ENCODE assay signal across 8 cellular contexts in genomic region chr2:63587814-63588384, GRCh38. TPM values are rescaled to one million over a fixed set of nuclear protein-coding genes. Genes with fewer than 3 reads are reported as not detected.
DNase-seq lines count a peak whose midpoint lies in the region; ATAC-seq and TF ChIP-seq lines count a peak whose summit lies in the region.

No MANE protein-coding gene starts in this region.

- H3K9me3 ChIP-seq in duodenal mucosa (ENCODE audit: control insufficient read depth in 1 of 2, low read length in 2 of 2), result no peaks in the 10 kb centered on the region

- ATAC-seq in GM18909 (IDR thresholded peaks at IDR 0.05; ENCODE audit: poor library complexity, unreplicated experiment) (peak; percentile 0), natural killer cell (no peak), GM21786 (IDR thresholded peaks at IDR 0.05; ENCODE audit: unreplicated experiment) (no peak)

- peaks cover 22 to 23% of the 10 kb centered on the region in 2 donors for H3K4me1 ChIP-seq in duodenal mucosa (ENCODE audit: control insufficient read depth in 1 of 2, insufficient read depth in 2 of 2, low read length in 2 of 2)

- no peak for TF ChIP-seq CTCF in natural killer cell (IDR thresholded peaks at IDR 0.05)

- peak overlapping the region; percentile 98 to 99 for H3K27ac Mint-ChIP-seq in natural killer cell

- DNase-seq in M059J (ENCODE audit: low read depth) (peak; percentile 33), natural killer cell (no peak), HuH-7 (ENCODE audit: low spot score) (no peak), islet precursor cell (no peak), AG20443 (ENCODE audit: low spot score) (no peak)

- H3K27ac ChIP-seq in duodenal mucosa (ENCODE audit: low read depth, low read length), result no peak overlapping the region

- peaks cover 0 to 3% of the 10 kb centered on the region in 2 donors for H3K36me3 ChIP-seq in duodenal mucosa (ENCODE audit: control insufficient read depth in 1 of 2, insufficient read depth in 2 of 2, low read length in 2 of 2)

- H3K9me3 Mint-ChIP-seq in natural killer cell, result no peaks in the 10 kb centered on the region

- no peaks in the 10 kb centered on the region for H3K36me3 Mint-ChIP-seq in natural killer cell

- H3K4me3 ChIP-seq in duodenal mucosa (ENCODE audit: low read depth in 1 of 2, low read length in 2 of 2), result peak overlapping the region; percentile 93 to 99

- H3K4me1 Mint-ChIP-seq in natural killer cell, result peaks cover 46 to 50% of the 10 kb centered on the region in 2 donors

- peak overlapping the region; percentile 100 for H3K4me3 Mint-ChIP-seq in natural killer cell

- intact Hi-C loops in natural killer cell (cut with micrococcal nuclease), result loop anchor here (1.0 to 10.0 kb wide), 5 partner anchors 253 to 1543 kb away; partner anchors contain the start of genes EHBP1, PELI1, RAB1A and UGP2

- peak overlapping the region; percentile 88 to 89 for H3K9ac ChIP-seq in duodenal mucosa (ENCODE audit: low read depth in 1 of 2, low read length in 2 of 2)

- no peaks in the 10 kb centered on the region for H3K27me3 Mint-ChIP-seq in natural killer cell (ENCODE audit: low read depth in 2 of 2)

- no peaks in the 10 kb centered on the region for H3K27me3 ChIP-seq in duodenal mucosa (ENCODE audit: control insufficient read depth in 1 of 2, insufficient read depth in 2 of 2, low read length in 2 of 2)

RNA-seq across cellular contexts. Expression of gene WDPCP, which starts 0.4 kb away (rescaled TPM):
- total RNA-seq in M059J (2014; rRNA removed; shearing (Covaris generic)), result 2.7 and 4.2 TPM in 2 replicates
- 10 to 100 TPM; 22.0 to 23.7 (median 22.9) TPM for total RNA-seq in natural killer cell

RNA-seq across cellular contexts. Expression of gene MDH1, which starts 0.9 kb away (rescaled TPM):
- 228 and 324 TPM in 2 replicates for total RNA-seq in M059J (2014; rRNA removed; shearing (Covaris generic))
- total RNA-seq in natural killer cell, result 10 to 100 TPM; 62.0 to 85.3 (median 71.3) TPM
